ENCODE assay signal across 10 cellular contexts in genomic region chr2:197784956-197785941, GRCh38. TPM values are rescaled to one million over a fixed set of nuclear protein-coding genes. Genes with fewer than 3 reads are reported as not detected.
DNase-seq lines count a peak whose midpoint lies in the region; ATAC-seq and TF ChIP-seq lines count a peak whose summit lies in the region.
"Had no signal": no experiment of that assay in that cellular context is flagged by ENCODE, and none has a peak within 500 bp of the region (broad histone marks: within the 10 kb centered on the region; RNA-seq: fewer than 3 reads in every experiment).

Gene BOLL (minus strand): TSS chr2:197785319. CDS start chr2:197781850, 3,469 bp downstream.

- peaks cover 34% of the 10 kb centered on the region for H3K27me3 ChIP-seq in GM23338 (ENCODE audit: insufficient read depth)
- H3K27me3 ChIP-seq in iPS-18a (ENCODE audit: control insufficient read depth, insufficient read depth, low read length): peaks cover 23% of the 10 kb centered on the region
- peaks cover 0 to 45% (median 23%) of the 10 kb centered on the region in 7 donors for H3K27me3 ChIP-seq in spleen (replicated peaks in 1 of 7)

- H3K36me3 Mint-ChIP-seq in GM23338 (ENCODE audit: low read depth): peaks cover 3% of the 10 kb centered on the region; the same call in 2 of the 3 replicates
- H3K36me3 Mint-ChIP-seq in activated naive CD8-positive, alpha-beta T cell treated with anti-CD3 and anti-CD28 coated beads, Interleukin-2, amount 10 ng/mL, durations not matched to agents 7 days and 5 days: no peaks in the 10 kb centered on the region

- no peaks in the 10 kb centered on the region for H4K20me1 ChIP-seq in GM23338 (replicated peaks; ENCODE audit: insufficient read depth)

- H3K27ac Mint-ChIP-seq in GM23338: no peak within 1 kb of the TSS
- H3K27ac Mint-ChIP-seq in activated naive CD8-positive, alpha-beta T cell treated with anti-CD3 and anti-CD28 coated beads, Interleukin-2, amount 10 ng/mL, durations not matched to agents 7 days and 5 days: no peak within 1 kb of the TSS

- POLR2A ChIA-PET in activated naive CD8-positive, alpha-beta T cell treated with anti-CD3 and anti-CD28 coated beads, Interleukin-2, amount 10 ng/mL, durations not matched to agents 7 days and 5 days (lab: Charles Lee): no interaction called here

- no peak for TF ChIP-seq POLR2A in spleen (IDR thresholded peaks at IDR 0.05)

- no peaks in the 10 kb centered on the region for H3K79me2 ChIP-seq in GM23338 (replicated peaks; ENCODE audit: insufficient read depth)

- peak within 1 kb of the TSS; percentile 79 for H3K4me3 ChIP-seq in GM23338
- peak within 1 kb of the TSS; percentile 72 for H3K4me3 ChIP-seq in iPS-18a (ENCODE audit: low read length)
- peak within 1 kb of the TSS; percentile 10 to 66 (median 35) for H3K4me3 ChIP-seq in spleen

- 85 to 92% (median 90%) methylated on average over 54 to 80 of the region's 80 CpGs for WGBS in spleen, 5 donors

- intact Hi-C loops in spleen (cut with DNase I; ENCODE audit: low total_unique reads): no loop called here

- H3K9me3 ChIP-seq in iPS-18a (ENCODE audit: control insufficient read depth, low read depth, low read length) (no peaks in the 10 kb centered on the region), spleen (no peaks in the 10 kb centered on the region)

- H3K9me3 Mint-ChIP-seq in GM23338: peaks cover 11% of the 10 kb centered on the region; the same call in 2 of the 3 replicates
- H3K9me3 Mint-ChIP-seq in activated naive CD8-positive, alpha-beta T cell treated with anti-CD3 and anti-CD28 coated beads, Interleukin-2, amount 10 ng/mL, durations not matched to agents 7 days and 5 days: no peaks in the 10 kb centered on the region
- H3K9me3 Mint-ChIP-seq: neural crest cell had no signal

- DNase-seq in GM23338 (ENCODE audit: low spot score) (peak; percentile 30), spleen (peak; percentile 72), germinal center (ENCODE audit: low spot score) (no peak), NCI-H1417 (lab: John Stamatoyannopoulos, UW) (no peak), NCI-H146 (lab: John Stamatoyannopoulos, UW) (no peak)
- DNase-seq in activated naive CD8-positive, alpha-beta T cell treated with anti-CD3 and anti-CD28 coated beads, Interleukin-2, amount 10 ng/mL, durations not matched to agents 7 days and 5 days: no peak

- 0 out of 2 replicates have a peak, but pooled peaks cover 5% of the 10 kb centered on the region for H3F3A ChIP-seq in GM23338 (replicated peaks; ENCODE audit: low read depth)

- H3K36me3 ChIP-seq in GM23338 (ENCODE audit: insufficient read depth) (no peaks in the 10 kb centered on the region), iPS-18a (ENCODE audit: control insufficient read depth, low read depth, low read length) (no peaks in the 10 kb centered on the region), spleen (no peaks in the 10 kb centered on the region)

- H3K9me2 ChIP-seq in GM23338 (ENCODE audit: insufficient read depth): no peaks in the 10 kb centered on the region

- H3K27ac ChIP-seq in GM23338 (ENCODE audit: low read depth) (no peak within 1 kb of the TSS), iPS-18a (ENCODE audit: low read length) (no peak within 1 kb of the TSS), spleen (no peak within 1 kb of the TSS)

- TF ChIP-seq CTCF in GM23338 (conservative IDR thresholded peaks at IDR 0.05; ENCODE audit: low read depth in 2 of 2): no peak
- TF ChIP-seq CTCF in spleen (IDR thresholded peaks at IDR 0.05 in 8 of 11, conservative IDR thresholded peaks at IDR 0.05 in 3 of 11): no peak

- H3K4me1 Mint-ChIP-seq in GM23338: no peaks in the 10 kb centered on the region
- peaks cover 3% of the 10 kb centered on the region for H3K4me1 Mint-ChIP-seq in activated naive CD8-positive, alpha-beta T cell treated with anti-CD3 and anti-CD28 coated beads, Interleukin-2, amount 10 ng/mL, durations not matched to agents 7 days and 5 days
- H3K4me1 Mint-ChIP-seq: neural crest cell had no signal

- peak within 1 kb of the TSS; percentile 97 for H2AFZ ChIP-seq in GM23338

- H3K4me1 ChIP-seq in GM23338 (ENCODE audit: insufficient read depth): no peaks in the 10 kb centered on the region
- H3K4me1 ChIP-seq in iPS-18a (ENCODE audit: control insufficient read depth, low read depth, low read length): no peaks in the 10 kb centered on the region
- peaks cover 0 to 14% (median 11%) of the 10 kb centered on the region in 6 donors for H3K4me1 ChIP-seq in spleen

- peak within 1 kb of the TSS; percentile 63 for H3K4me3 Mint-ChIP-seq in GM23338
- peak within 1 kb of the TSS; percentile 78 for H3K4me3 Mint-ChIP-seq in activated naive CD8-positive, alpha-beta T cell treated with anti-CD3 and anti-CD28 coated beads, Interleukin-2, amount 10 ng/mL, durations not matched to agents 7 days and 5 days
- H3K4me3 Mint-ChIP-seq: neural crest cell had no signal

- ATAC-seq in GM23338: no peak; the same call in 2 of the 3 replicates
- ATAC-seq in activated naive CD8-positive, alpha-beta T cell treated with anti-CD3 and anti-CD28 coated beads, Interleukin-2, amount 10 ng/mL, durations not matched to agents 7 days and 5 days (ENCODE audit: low read depth): no peak
- ATAC-seq in HG03135 (IDR thresholded peaks at IDR 0.05; ENCODE audit: unreplicated experiment): no peak

- H3K9ac ChIP-seq in iPS-18a (ENCODE audit: low read length): no peak within 1 kb of the TSS

- H3K27me3 Mint-ChIP-seq in GM23338 (ENCODE audit: insufficient read depth, low read depth, poor library complexity): peaks cover 17% of the 10 kb centered on the region
- H3K27me3 Mint-ChIP-seq in activated naive CD8-positive, alpha-beta T cell treated with anti-CD3 and anti-CD28 coated beads, Interleukin-2, amount 10 ng/mL, durations not matched to agents 7 days and 5 days: peaks cover 36% of the 10 kb centered on the region

- peak within 1 kb of the TSS; percentile 95 for H3K4me2 ChIP-seq in GM23338

TF ChIP-seq in GM23338, 12 proteins besides CTCF, POLR2A, EP300 and RAD21:
- TF ChIP-seq STAT1 (IDR thresholded peaks at IDR 0.05; ENCODE audit: unreplicated experiment): no peak
- peak; percentile 53; the same call in 1 of the 2 replicates for TF ChIP-seq ZNF114 (CRISPR knock-in tag; IDR thresholded peaks at IDR 0.05)

RNA-seq across cellular contexts. Expression of gene BOLL, which starts in this region (rescaled TPM):
- total RNA-seq in GM23338 (2014; rRNA removed; shearing (Covaris generic)): 0.04 TPM in 1 of 2 replicates, not detected in the other
- 1.1 and 2.0 TPM in 2 replicates for polyA plus RNA-seq in GM23338 (2016; fragmentation: Nextera tagmentation; extraction: Ambion mirVana)
- not detected for total RNA-seq in activated naive CD8-positive, alpha-beta T cell treated with anti-CD3 and anti-CD28 coated beads, Interleukin-2, amount 10 ng/mL, durations not matched to agents 7 days and 5 days
- total RNA-seq in spleen: not detected
- not detected for polyA plus RNA-seq in spleen
- total RNA-seq: neural crest cell, ureter had no signal

Comparison
In these comparisons a context has a peak if more than half of its experiments do, and no peak if none do; other contexts are left out.
1. Peak in DNase-seq and H3K4me3 ChIP-seq in spleen; RNA of the gene not detected or under 1 TPM.